ENCODE assay signal across 15 cellular contexts in genomic region chr12:62481843-62482540, GRCh38. TPM values are rescaled to one million over a fixed set of nuclear protein-coding genes. Genes with fewer than 3 reads are reported as not detected.
DNase-seq lines count a peak whose midpoint lies in the region; ATAC-seq and TF ChIP-seq lines count a peak whose summit lies in the region.
"Had no signal": no experiment of that assay in that cellular context is flagged by ENCODE, and none has a peak within 500 bp of the region (broad histone marks: within the 10 kb centered on the region; RNA-seq: fewer than 3 reads in every experiment).

No MANE protein-coding gene starts in this region.

- intact Hi-C loops in head of caudate nucleus (cut with DNase I) (no loop called here), sciatic nerve (cut with DNase I) (no loop called here), stomach (cut with DNase I; ENCODE audit: low total_unique reads) (no loop called here), psoas muscle (cut with DNase I) (no loop called here)

- no peaks in the 10 kb centered on the region for H3K27me3 ChIP-seq in stomach
- H3K27me3 ChIP-seq in psoas muscle (ENCODE audit: insufficient read depth in 3 of 3, low read length in 2 of 3): no peaks in the 10 kb centered on the region
- H3K27me3 ChIP-seq: ascending aorta had no signal

- TF ChIP-seq POLR2A in stomach (IDR thresholded peaks at IDR 0.05): no peak

- ATAC-seq in GM19043 (IDR thresholded peaks at IDR 0.05; ENCODE audit: low read depth, unreplicated experiment) (peak; percentile 46), HG03565 (IDR thresholded peaks at IDR 0.05; ENCODE audit: unreplicated experiment) (peak; percentile 37), sciatic nerve (peak; percentile 22), psoas muscle (no peak)

- no peak for TF ChIP-seq EP300 in stomach (IDR thresholded peaks at IDR 0.05)

- H3K4me1 ChIP-seq in stomach (peaks cover 0 to 37% (median 14%) of the 10 kb centered on the region in 4 donors), psoas muscle (no peaks in the 10 kb centered on the region)
- H3K4me1 ChIP-seq: ascending aorta had no signal

- H3K9me3 ChIP-seq in stomach (no peaks in the 10 kb centered on the region), psoas muscle (no peaks in the 10 kb centered on the region)
- H3K9me3 ChIP-seq: ascending aorta had no signal

- TF ChIP-seq CTCF in stomach (IDR thresholded peaks at IDR 0.05): no peak
- TF ChIP-seq CTCF in psoas muscle (IDR thresholded peaks at IDR 0.05): no peak

- WGBS in stomach, 5 donors: 73 to 88% (median 82%) methylated on average over 4 of the region's 4 CpGs
- 51 to 60% (median 59%) methylated on average over 4 of the region's 4 CpGs for WGBS in psoas muscle, 3 donors

- H3K4me3 ChIP-seq in stomach (no peak overlapping the region), psoas muscle (no peak overlapping the region)
- H3K4me3 ChIP-seq: ascending aorta, GM23248 had no signal

- H3K27ac ChIP-seq in stomach (no peak overlapping the region), psoas muscle (no peak overlapping the region)
- H3K27ac ChIP-seq: ascending aorta, GM23248 had no signal

- H3K36me3 ChIP-seq in stomach (peaks cover 0 to 24% (median 17%) of the 10 kb centered on the region in 4 donors), psoas muscle (ENCODE audit: insufficient read depth in 1 of 2, low read depth in 1 of 2) (peaks cover 0 to 23% of the 10 kb centered on the region in 2 donors)

- DNase-seq in head of caudate nucleus: peak in 26 of 42 donors; percentile 10 to 75 (median 41)
- DNase-seq in sciatic nerve (ENCODE audit: low spot score): no peak
- no peak for DNase-seq in stomach
- DNase-seq in retina: no peak
- no peak for DNase-seq in GF-D8 (lab: John Stamatoyannopoulos, UW)
- no peak for DNase-seq in psoas muscle
- DNase-seq: activated CD4-positive, alpha-beta T cell treated with anti-CD3 and anti-CD28 coated beads, Interleukin-2, amount 10 ng/mL, durations not matched to agents 24 days and 14 days; AML-193; GM23248; KBM-7; NCI-H2029 treated with DMSO at 0.1 percent for 48 hours; NCI-H524 had no signal

RNA-seq across cellular contexts. Expression of gene MON2, which starts 15.4 kb away (rescaled TPM):
- 101 TPM for total RNA-seq in sciatic nerve
- total RNA-seq in stomach: 100 to 1,000 TPM in 3 of 5 donors, 10 to 100 TPM in 2; 20.4 to 191 (median 144) TPM
- 1 to 10 TPM; 3.1 to 9.4 (median 3.2) TPM for polyA plus RNA-seq in stomach
- 10 to 100 TPM; 14.5 to 18.2 (median 14.9) TPM for total RNA-seq in psoas muscle
- 1 to 10 TPM; 4.9 to 9.0 (median 5.2) TPM for polyA plus RNA-seq in psoas muscle

Comparison
In these comparisons a context has a peak if more than half of its experiments do, and no peak if none do; other contexts are left out.
1. ATAC-seq: peak in GM19043 (single experiment), HG03565 (single experiment) and sciatic nerve (single experiment); none in psoas muscle (0 of 4).
2. DNase-seq: peak in head of caudate nucleus (26 of 42); none in sciatic nerve (single experiment), stomach (single experiment), retina (single experiment), GF-D8 (single experiment) and psoas muscle (0 of 2).